In genomic region chr1:90994461-90994860, GRCh38 we compare ENCODE assay signal across 18 cellular contexts. TPM values are rescaled to one million over a fixed set of nuclear protein-coding genes. Genes with fewer than 3 reads are reported as not detected.
DNase-seq lines count a peak whose midpoint lies in the region; ATAC-seq and TF ChIP-seq lines count a peak whose summit lies in the region.
"Had no signal": no experiment of that assay in that cellular context is flagged by ENCODE, and none has a peak within 500 bp of the region (broad histone marks: within the 10 kb centered on the region; RNA-seq: fewer than 3 reads in every experiment).

No MANE protein-coding gene starts in this region.

- TF ChIP-seq CTCF in GM23338 (conservative IDR thresholded peaks at IDR 0.05; ENCODE audit: low read depth in 2 of 2), result no peak

- ATAC-seq in GM23338, result peak; percentile 64
- no peak for ATAC-seq in stimulated activated effector memory CD8-positive, alpha-beta T cell treated with anti-CD3 and anti-CD28 coated beads, Interleukin-12 subunit alpha, Interleukin-12 subunit beta, amount 100 ng/mL, for 72 hours
- ATAC-seq: Right ventricle myocardium inferior had no signal

- H3K27me3 ChIP-seq in GM23338 (ENCODE audit: insufficient read depth), result no peaks in the 10 kb centered on the region

- H4K20me1 ChIP-seq in GM23338 (replicated peaks; ENCODE audit: insufficient read depth), result peaks cover 47% of the 10 kb centered on the region

- H3K4me3 ChIP-seq in GM23338, result no peak overlapping the region
- H3K4me3 ChIP-seq: HAP-1 had no signal

- H3K36me3 ChIP-seq in GM23338 (ENCODE audit: insufficient read depth), result peaks cover 22% of the 10 kb centered on the region
- H3K36me3 ChIP-seq: HAP-1 had no signal

- no peaks in the 10 kb centered on the region for H3K27me3 Mint-ChIP-seq in activated naive CD4-positive, alpha-beta T cell treated with anti-CD3 and anti-CD28 coated beads, Interleukin-2, amount 50 U/mL, for 24 hours
- no peaks in the 10 kb centered on the region for H3K27me3 Mint-ChIP-seq in GM23338 (ENCODE audit: insufficient read depth, low read depth, poor library complexity)

- H3K79me2 ChIP-seq in GM23338 (replicated peaks; ENCODE audit: insufficient read depth), result peaks cover 100% of the 10 kb centered on the region

- H3K4me1 ChIP-seq in GM23338 (ENCODE audit: insufficient read depth), result peaks cover 23% of the 10 kb centered on the region
- H3K4me1 ChIP-seq: HAP-1 had no signal

- peak overlapping the region; percentile 13 for H3K4me3 Mint-ChIP-seq in activated naive CD4-positive, alpha-beta T cell treated with anti-CD3 and anti-CD28 coated beads, Interleukin-2, amount 50 U/mL, for 24 hours
- no peak overlapping the region for H3K4me3 Mint-ChIP-seq in GM23338
- H3K4me3 Mint-ChIP-seq in stimulated activated effector memory CD8-positive, alpha-beta T cell treated with anti-CD3 and anti-CD28 coated beads, Interleukin-12 subunit alpha, Interleukin-12 subunit beta, amount 100 ng/mL, for 72 hours, result no peak overlapping the region

- H3K4me2 ChIP-seq in GM23338, result peak overlapping the region; percentile 50; the same call in 1 of the 2 replicates
- H3K4me2 ChIP-seq: KMS-11 had no signal

- no peaks in the 10 kb centered on the region for H3K9me2 ChIP-seq in GM23338 (ENCODE audit: insufficient read depth)

- peak overlapping the region; percentile 18 for H3K27ac ChIP-seq in GM23338 (ENCODE audit: low read depth)
- H3K27ac ChIP-seq: HL-60, KMS-11 had no signal

- peak overlapping the region; percentile 44 for H3K27ac Mint-ChIP-seq in activated naive CD4-positive, alpha-beta T cell treated with anti-CD3 and anti-CD28 coated beads, Interleukin-2, amount 50 U/mL, for 24 hours
- H3K27ac Mint-ChIP-seq in GM23338, result peak overlapping the region; percentile 68; the same call in 1 of the 2 replicates
- H3K27ac Mint-ChIP-seq in stimulated activated effector memory CD8-positive, alpha-beta T cell treated with anti-CD3 and anti-CD28 coated beads, Interleukin-12 subunit alpha, Interleukin-12 subunit beta, amount 100 ng/mL, for 72 hours, result peak overlapping the region; percentile 11

- no peak overlapping the region for H2AFZ ChIP-seq in GM23338

- H3F3A ChIP-seq in GM23338 (replicated peaks; ENCODE audit: low read depth), result no peaks in the 10 kb centered on the region

- H3K4me1 Mint-ChIP-seq in activated naive CD4-positive, alpha-beta T cell treated with anti-CD3 and anti-CD28 coated beads, Interleukin-2, amount 50 U/mL, for 24 hours, result peaks cover 82% of the 10 kb centered on the region
- H3K4me1 Mint-ChIP-seq in GM23338, result peaks cover 35% of the 10 kb centered on the region
- peaks cover 78% of the 10 kb centered on the region for H3K4me1 Mint-ChIP-seq in stimulated activated effector memory CD8-positive, alpha-beta T cell treated with anti-CD3 and anti-CD28 coated beads, Interleukin-12 subunit alpha, Interleukin-12 subunit beta, amount 100 ng/mL, for 72 hours

- H3K36me3 Mint-ChIP-seq in activated naive CD4-positive, alpha-beta T cell treated with anti-CD3 and anti-CD28 coated beads, Interleukin-2, amount 50 U/mL, for 24 hours, result peaks cover 50% of the 10 kb centered on the region
- peaks cover 89% of the 10 kb centered on the region for H3K36me3 Mint-ChIP-seq in GM23338 (ENCODE audit: low read depth)
- peaks cover 14% of the 10 kb centered on the region for H3K36me3 Mint-ChIP-seq in stimulated activated effector memory CD8-positive, alpha-beta T cell treated with anti-CD3 and anti-CD28 coated beads, Interleukin-12 subunit alpha, Interleukin-12 subunit beta, amount 100 ng/mL, for 72 hours

- no peak for DNase-seq in activated naive CD4-positive, alpha-beta T cell (lab: John Stamatoyannopoulos, UW)
- no peak for DNase-seq in GM23338 (ENCODE audit: low spot score)
- peak; percentile 23 for DNase-seq in iris pigment epithelial cell (ENCODE audit: low read depth)
- DNase-seq in stimulated activated effector memory CD8-positive, alpha-beta T cell treated with anti-CD3 and anti-CD28 coated beads, Interleukin-12 subunit alpha, Interleukin-12 subunit beta, amount 100 ng/mL, for 72 hours (ENCODE audit: low spot score in 2 of 2), result no peak
- DNase-seq in NCI-H510A (lab: John Stamatoyannopoulos, UW), result no peak
- no peak for DNase-seq in SW480 (ENCODE audit: low spot score)
- no peak for DNase-seq in D341Med (ENCODE audit: low spot score)
- DNase-seq: DND-41, NCI-H1417, NCI-H187, NCI-H2107, NCI-H510A treated with DMSO at 0.1 percent for 48 hours, NCI-H774 had no signal

- no peaks in the 10 kb centered on the region for H3K9me3 Mint-ChIP-seq in activated naive CD4-positive, alpha-beta T cell treated with anti-CD3 and anti-CD28 coated beads, Interleukin-2, amount 50 U/mL, for 24 hours
- peaks cover 46% of the 10 kb centered on the region for H3K9me3 Mint-ChIP-seq in GM23338
- H3K9me3 Mint-ChIP-seq in stimulated activated effector memory CD8-positive, alpha-beta T cell treated with anti-CD3 and anti-CD28 coated beads, Interleukin-12 subunit alpha, Interleukin-12 subunit beta, amount 100 ng/mL, for 72 hours, result peaks cover 2% of the 10 kb centered on the region

TF ChIP-seq in GM23338, 12 proteins besides CTCF, POLR2A, EP300 and RAD21 (continues in another document):
- TF ChIP-seq EZH2 (IDR thresholded peaks at IDR 0.05; ENCODE audit: low read depth, unreplicated experiment) (no peak), ZNF331 (CRISPR knock-in tag; IDR thresholded peaks at IDR 0.05; ENCODE audit: low read depth) (no peak), STAT1 (IDR thresholded peaks at IDR 0.05; ENCODE audit: unreplicated experiment) (no peak), JUNB (IDR thresholded peaks at IDR 0.05; ENCODE audit: unreplicated experiment) (no peak), CREB1 (CRISPR knock-in tag; IDR thresholded peaks at IDR 0.05; ENCODE audit: low read depth) (no peak), NANOG (IDR thresholded peaks at IDR 0.05; ENCODE audit: borderline replicate concordance) (no peak)
- TF ChIP-seq, protein P1, sequence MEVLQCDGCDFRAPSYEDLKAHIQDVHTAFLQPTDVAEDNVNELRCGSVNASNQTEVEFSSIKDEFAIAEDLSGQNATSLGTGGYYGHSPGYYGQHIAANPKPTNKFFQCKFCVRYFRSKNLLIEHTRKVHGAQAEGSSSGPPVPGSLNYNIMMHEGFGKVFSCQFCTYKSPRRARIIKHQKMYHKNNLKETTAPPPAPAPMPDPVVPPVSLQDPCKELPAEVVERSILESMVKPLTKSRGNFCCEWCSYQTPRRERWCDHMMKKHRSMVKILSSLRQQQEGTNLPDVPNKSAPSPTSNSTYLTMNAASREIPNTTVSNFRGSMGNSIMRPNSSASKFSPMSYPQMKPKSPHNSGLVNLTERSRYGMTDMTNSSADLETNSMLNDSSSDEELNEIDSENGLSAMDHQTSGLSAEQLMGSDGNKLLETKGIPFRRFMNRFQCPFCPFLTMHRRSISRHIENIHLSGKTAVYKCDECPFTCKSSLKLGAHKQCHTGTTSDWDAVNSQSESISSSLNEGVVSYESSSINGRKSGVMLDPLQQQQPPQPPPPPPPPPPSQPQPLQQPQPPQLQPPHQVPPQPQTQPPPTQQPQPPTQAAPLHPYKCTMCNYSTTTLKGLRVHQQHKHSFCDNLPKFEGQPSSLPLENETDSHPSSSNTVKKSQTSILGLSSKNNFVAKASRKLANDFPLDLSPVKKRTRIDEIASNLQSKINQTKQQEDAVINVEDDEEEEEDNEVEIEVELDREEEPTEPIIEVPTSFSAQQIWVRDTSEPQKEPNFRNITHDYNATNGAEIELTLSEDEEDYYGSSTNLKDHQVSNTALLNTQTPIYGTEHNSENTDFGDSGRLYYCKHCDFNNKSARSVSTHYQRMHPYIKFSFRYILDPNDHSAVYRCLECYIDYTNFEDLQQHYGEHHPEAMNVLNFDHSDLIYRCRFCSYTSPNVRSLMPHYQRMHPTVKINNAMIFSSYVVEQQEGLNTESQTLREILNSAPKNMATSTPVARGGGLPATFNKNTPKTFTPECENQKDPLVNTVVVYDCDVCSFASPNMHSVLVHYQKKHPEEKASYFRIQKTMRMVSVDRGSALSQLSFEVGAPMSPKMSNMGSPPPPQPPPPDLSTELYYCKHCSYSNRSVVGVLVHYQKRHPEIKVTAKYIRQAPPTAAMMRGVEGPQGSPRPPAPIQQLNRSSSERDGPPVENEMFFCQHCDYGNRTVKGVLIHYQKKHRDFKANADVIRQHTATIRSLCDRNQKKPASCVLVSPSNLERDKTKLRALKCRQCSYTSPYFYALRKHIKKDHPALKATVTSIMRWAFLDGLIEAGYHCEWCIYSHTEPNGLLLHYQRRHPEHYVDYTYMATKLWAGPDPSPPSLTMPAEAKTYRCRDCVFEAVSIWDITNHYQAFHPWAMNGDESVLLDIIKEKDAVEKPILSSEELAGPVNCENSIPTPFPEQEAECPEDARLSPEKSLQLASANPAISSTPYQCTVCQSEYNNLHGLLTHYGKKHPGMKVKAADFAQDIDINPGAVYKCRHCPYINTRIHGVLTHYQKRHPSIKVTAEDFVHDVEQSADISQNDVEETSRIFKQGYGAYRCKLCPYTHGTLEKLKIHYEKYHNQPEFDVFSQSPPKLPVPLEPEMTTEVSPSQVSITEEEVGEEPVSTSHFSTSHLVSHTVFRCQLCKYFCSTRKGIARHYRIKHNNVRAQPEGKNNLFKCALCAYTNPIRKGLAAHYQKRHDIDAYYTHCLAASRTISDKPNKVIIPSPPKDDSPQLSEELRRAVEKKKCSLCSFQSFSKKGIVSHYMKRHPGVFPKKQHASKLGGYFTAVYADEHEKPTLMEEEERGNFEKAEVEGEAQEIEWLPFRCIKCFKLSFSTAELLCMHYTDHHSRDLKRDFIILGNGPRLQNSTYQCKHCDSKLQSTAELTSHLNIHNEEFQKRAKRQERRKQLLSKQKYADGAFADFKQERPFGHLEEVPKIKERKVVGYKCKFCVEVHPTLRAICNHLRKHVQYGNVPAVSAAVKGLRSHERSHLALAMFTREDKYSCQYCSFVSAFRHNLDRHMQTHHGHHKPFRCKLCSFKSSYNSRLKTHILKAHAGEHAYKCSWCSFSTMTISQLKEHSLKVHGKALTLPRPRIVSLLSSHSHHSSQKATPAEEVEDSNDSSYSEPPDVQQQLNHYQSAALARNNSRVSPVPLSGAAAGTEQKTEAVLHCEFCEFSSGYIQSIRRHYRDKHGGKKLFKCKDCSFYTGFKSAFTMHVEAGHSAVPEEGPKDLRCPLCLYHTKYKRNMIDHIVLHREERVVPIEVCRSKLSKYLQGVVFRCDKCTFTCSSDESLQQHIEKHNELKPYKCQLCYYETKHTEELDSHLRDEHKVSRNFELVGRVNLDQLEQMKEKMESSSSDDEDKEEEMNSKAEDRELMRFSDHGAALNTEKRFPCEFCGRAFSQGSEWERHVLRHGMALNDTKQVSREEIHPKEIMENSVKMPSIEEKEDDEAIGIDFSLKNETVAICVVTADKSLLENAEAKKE (CRISPR knock-in tag; IDR thresholded peaks at IDR 0.05), result no peak

RNA-seq across cellular contexts. Expression of gene ZNF644, which starts 27.4 kb away (rescaled TPM):
- total RNA-seq in GM23338 (2014; rRNA removed; shearing (Covaris generic)), result 103 and 112 TPM in 2 replicates
- 80.3 and 101 TPM in 2 replicates for polyA plus RNA-seq in GM23338 (2016; fragmentation: Nextera tagmentation; extraction: Ambion mirVana)

Comparison
In these comparisons a context has a peak if more than half of its experiments do, and no peak if none do; other contexts are left out.
1. H3K27ac Mint-ChIP-seq: peak in every context shown above with its lines; median percentile 68 in GM23338; 44 in activated naive CD4-positive, alpha-beta T cell treated with anti-CD3 and anti-CD28 coated beads, Interleukin-2, amount 50 U/mL, for 24 hours; 11 in stimulated activated effector memory CD8-positive, alpha-beta T cell treated with anti-CD3 and anti-CD28 coated beads, Interleukin-12 subunit alpha, Interleukin-12 subunit beta, amount 100 ng/mL, for 72 hours.